ENCODE assay signal across 9 cellular contexts in genomic region chr2:196413821-196414274, GRCh38.
A peak's percentile ranks its signal among the peaks of the same experiment; 100 is the strongest.
DNase-seq lines count a peak whose midpoint lies in the region; ATAC-seq and TF ChIP-seq lines count a peak whose summit lies in the region.
"Had no signal": no experiment of that assay in that cellular context is flagged by ENCODE, and none has a peak within 500 bp of the region (broad histone marks: within the 10 kb centered on the region; RNA-seq: fewer than 3 reads in every experiment).

No MANE protein-coding gene starts in this region.

- TF ChIP-seq CTCF in Caco-2 (IDR thresholded peaks at IDR 0.05; ENCODE audit: insufficient read depth in 1 of 2, low read depth in 1 of 2, low read length in 1 of 2, severe bottlenecking in 1 of 2, unreplicated experiment in 1 of 2): no peak

- peak; percentile 86 for ATAC-seq in GM18517 (IDR thresholded peaks at IDR 0.05; ENCODE audit: unreplicated experiment)
- ATAC-seq in HG02571 (IDR thresholded peaks at IDR 0.05; ENCODE audit: unreplicated experiment): peak; percentile 83

- peak; percentile 44 for DNase-seq in RPMI7951 (ENCODE audit: low read depth)
- DNase-seq in myocyte (ENCODE audit: low read depth): peak; percentile 67
- no peak for DNase-seq in Caco-2
- DNase-seq in NCI-H146 treated with DMSO at 0.1 percent for 48 hours (lab: John Stamatoyannopoulos, UW; ENCODE audit: unreplicated experiment): no peak
- no peak for DNase-seq in ACHN
- DNase-seq in stimulated activated naive CD4-positive, alpha-beta T cell treated with Interleukin-2 at 50 U/mL for 16 hours (lab: John Stamatoyannopoulos, UW): no peak
- DNase-seq: natural killer cell had no signal

- no peak overlapping the region for H3K4me3 Mint-ChIP-seq in Caco-2 (ENCODE audit: unreplicated experiment)
- H3K4me3 Mint-ChIP-seq: natural killer cell had no signal

- no TSS peak for BruUV-seq in Caco-2 (replicated peaks; lab: Mats Ljungman, UMichigan)

- CTCF ChIA-PET in Caco-2 (lab: Charles Lee): no interaction called here

- H3K27me3 ChIP-seq in Caco-2 (replicated peaks; ENCODE audit: control insufficient read depth, insufficient read depth, low read length): no peaks in the 10 kb centered on the region

- H3K9me3 ChIP-seq in Caco-2: no peaks in the 10 kb centered on the region

- no peak overlapping the region for H3K27ac Mint-ChIP-seq in Caco-2 (ENCODE audit: unreplicated experiment)
- H3K27ac Mint-ChIP-seq: natural killer cell had no signal

- POLR2A ChIA-PET in Caco-2 (lab: Charles Lee): no interaction called here

- H3K36me3 ChIP-seq in Caco-2 (ENCODE audit: control insufficient read depth, insufficient read depth, low read length): no peaks in the 10 kb centered on the region

- no peaks in the 10 kb centered on the region for H3K4me1 ChIP-seq in Caco-2

- H3K36me3 Mint-ChIP-seq in Caco-2 (ENCODE audit: insufficient read depth, unreplicated experiment): no peaks in the 10 kb centered on the region
- H3K36me3 Mint-ChIP-seq: natural killer cell had no signal

- no peaks in the 10 kb centered on the region for H3K9me3 Mint-ChIP-seq in Caco-2 (ENCODE audit: unreplicated experiment)
- H3K9me3 Mint-ChIP-seq: natural killer cell had no signal

- H3K27me3 Mint-ChIP-seq in Caco-2 (ENCODE audit: insufficient read depth, unreplicated experiment): peaks cover 4% of the 10 kb centered on the region

- H3K4me3 ChIP-seq in Caco-2 (ENCODE audit: low read depth, low read length): no peak overlapping the region

- intact Hi-C loops in Caco-2 (cut with micrococcal nuclease; ENCODE audit: unreplicated experiment): no loop called here

- no peaks in the 10 kb centered on the region for H3K4me1 Mint-ChIP-seq in Caco-2 (ENCODE audit: low read depth, unreplicated experiment)

- in situ Hi-C loops in ACHN (cut with HindIII; ENCODE audit: low pct_ligation_motif_present, low pct_unique_long_range_greater_than_20kb, low sequenced_read_pairs): no loop called here

Comparison
In these comparisons a context has a peak if more than half of its experiments do, and no peak if none do; other contexts are left out.
1. DNase-seq: peak in RPMI7951 (single experiment) and myocyte (single experiment); none in Caco-2 (0 of 2), NCI-H146 treated with DMSO at 0.1 percent for 48 hours (single experiment), ACHN (single experiment) and stimulated activated naive CD4-positive, alpha-beta T cell treated with Interleukin-2 at 50 U/mL for 16 hours (single experiment).